17 cellular contexts compared by ENCODE assay signal in genomic region chr17:18947866-18948265, GRCh38. TPM values are rescaled to one million over a fixed set of nuclear protein-coding genes. Genes with fewer than 3 reads are reported as not detected.
DNase-seq lines count a peak whose midpoint lies in the region; ATAC-seq and TF ChIP-seq lines count a peak whose summit lies in the region.
"Had no signal": no experiment of that assay in that cellular context is flagged by ENCODE, and none has a peak within 500 bp of the region (broad histone marks: within the 10 kb centered on the region; RNA-seq: fewer than 3 reads in every experiment).

No MANE protein-coding gene starts in this region.

- H3K4me3 Mint-ChIP-seq in stimulated activated memory B cell treated with anti-CD40 and anti-IgM and Interleukin-4, amounts not matched to agents 10 μg/mL and 1 μg/mL and 100 μg/mL, for 72 hours, result no peak overlapping the region
- H3K4me3 Mint-ChIP-seq: CD4-positive, alpha-beta T cell; H9 had no signal

- TF ChIP-seq POLR2A in esophagus muscularis mucosa (IDR thresholded peaks at IDR 0.05; ENCODE audit: low read depth), result no peak

- H3K4me1 ChIP-seq in esophagus muscularis mucosa, result peaks cover 0 to 3% (median 0%) of the 10 kb centered on the region in 4 donors
- H3K4me1 ChIP-seq: BE2C had no signal

- no peak overlapping the region for H3K4me3 ChIP-seq in H7 (ENCODE audit: insufficient read depth, low read depth, low read length)
- no peak overlapping the region for H3K4me3 ChIP-seq in esophagus muscularis mucosa

- H3K27ac ChIP-seq in esophagus muscularis mucosa (replicated peaks in 1 of 4), result no peak overlapping the region
- H3K27ac ChIP-seq: C4-2B had no signal

- no peak for TF ChIP-seq CTCF in esophagus muscularis mucosa (IDR thresholded peaks at IDR 0.05)

- WGBS in esophagus muscularis mucosa, result 90% methylated on average over 6 of the region's 6 CpGs

- no peaks in the 10 kb centered on the region for H3K9me3 Mint-ChIP-seq in stimulated activated memory B cell treated with anti-CD40 and anti-IgM and Interleukin-4, amounts not matched to agents 10 μg/mL and 1 μg/mL and 100 μg/mL, for 72 hours
- H3K9me3 Mint-ChIP-seq: CD4-positive, alpha-beta T cell; H9 had no signal

- H3K9me3 ChIP-seq in esophagus muscularis mucosa, result no peaks in the 10 kb centered on the region
- H3K9me3 ChIP-seq: BE2C had no signal

- peaks cover 13% of the 10 kb centered on the region for H3K4me1 Mint-ChIP-seq in stimulated activated memory B cell treated with anti-CD40 and anti-IgM and Interleukin-4, amounts not matched to agents 10 μg/mL and 1 μg/mL and 100 μg/mL, for 72 hours

- ATAC-seq in stimulated activated memory B cell treated with anti-CD40 and anti-IgM and Interleukin-4, amounts not matched to agents 10 μg/mL and 1 μg/mL and 100 μg/mL, for 72 hours, result no peak

- H3K27ac Mint-ChIP-seq in stimulated activated memory B cell treated with anti-CD40 and anti-IgM and Interleukin-4, amounts not matched to agents 10 μg/mL and 1 μg/mL and 100 μg/mL, for 72 hours, result peak overlapping the region; percentile 26
- H3K27ac Mint-ChIP-seq: CD4-positive, alpha-beta T cell; H9 had no signal

- peaks cover 49% of the 10 kb centered on the region for H3K27me3 Mint-ChIP-seq in stimulated activated memory B cell treated with anti-CD40 and anti-IgM and Interleukin-4, amounts not matched to agents 10 μg/mL and 1 μg/mL and 100 μg/mL, for 72 hours
- H3K27me3 Mint-ChIP-seq: CD4-positive, alpha-beta T cell had no signal

- H3K36me3 ChIP-seq in H7 (replicated peaks; ENCODE audit: control insufficient read depth, insufficient read depth, low read length), result no peaks in the 10 kb centered on the region
- no peaks in the 10 kb centered on the region for H3K36me3 ChIP-seq in esophagus muscularis mucosa
- H3K36me3 ChIP-seq: BE2C had no signal

- intact Hi-C loops in esophagus muscularis mucosa (cut with DNase I), result no loop called here

- TF ChIP-seq EP300 in esophagus muscularis mucosa (IDR thresholded peaks at IDR 0.05), result no peak

- H3K36me3 Mint-ChIP-seq in stimulated activated memory B cell treated with anti-CD40 and anti-IgM and Interleukin-4, amounts not matched to agents 10 μg/mL and 1 μg/mL and 100 μg/mL, for 72 hours, result no peaks in the 10 kb centered on the region

- DNase-seq in AG20443 (ENCODE audit: low spot score), result peak; percentile 7
- DNase-seq in H7, result peak; percentile 28
- DNase-seq in mesenteric fat pad (ENCODE audit: low spot score), result peak; percentile 72
- DNase-seq in germinal center (ENCODE audit: low spot score), result no peak
- no peak for DNase-seq in SKM-1 (lab: John Stamatoyannopoulos, UW; ENCODE audit: unreplicated experiment)
- no peak for DNase-seq in esophagus muscularis mucosa (ENCODE audit: extremely low spot score)
- DNase-seq: BE2C; CD4-positive, alpha-beta T cell; DMS153; DMS79; GDM1; GOT3; H9; IMR-90 had no signal

- H3K27me3 ChIP-seq in H7 (ENCODE audit: control insufficient read depth, insufficient read depth, low read length) (no peaks in the 10 kb centered on the region), esophagus muscularis mucosa (peaks cover 0 to 8% (median 3%) of the 10 kb centered on the region in 4 donors)
- H3K27me3 ChIP-seq: BE2C had no signal

RNA-seq across cellular contexts. Expression of gene SLC5A10, which starts 4.1 kb away (rescaled TPM):
- total RNA-seq in H7 (2014; rRNA removed; shearing (Covaris generic)), result not detected in 2 replicates
- total RNA-seq in mesenteric fat pad, result not detected
- total RNA-seq in esophagus muscularis mucosa, result not detected
- total RNA-seq: A172; CD4-positive, alpha-beta T cell; H9; IMR-90 had no signal

RNA-seq across cellular contexts. Expression of gene FAM83G, which starts 56.7 kb away (rescaled TPM):
- 40.6 and 44.8 TPM in 2 replicates for total RNA-seq in H7 (2014; rRNA removed; shearing (Covaris generic))
- total RNA-seq in mesenteric fat pad (8.9 TPM), esophagus muscularis mucosa (10 to 100 TPM in 2 of 4 donors, 1 to 10 TPM in 2; 3.7 to 16.7 (median 11.8) TPM)

Comparison
In these comparisons a context has a peak if more than half of its experiments do, and no peak if none do; other contexts are left out.
1. DNase-seq: peak in AG20443 (single experiment), H7 (single experiment) and mesenteric fat pad (single experiment); none in germinal center (single experiment), SKM-1 (single experiment) and esophagus muscularis mucosa (single experiment).